ENCODE assay signal across 21 cellular contexts in genomic region chr7:128931186-128931798, GRCh38. TPM values are rescaled to one million over a fixed set of nuclear protein-coding genes. Genes with fewer than 3 reads are reported as not detected.
"Had no signal": no experiment of that assay in that cellular context is flagged by ENCODE, and none has a peak within 500 bp of the region (broad histone marks: within the 10 kb centered on the region; RNA-seq: fewer than 3 reads in every experiment).

No MANE protein-coding gene starts in this region.

- H3K27me3 Mint-ChIP-seq: natural killer cell treated with Interleukin-12 subunit alpha and Interleukin-12 subunit beta and Interleukin-15 and Interleukin-18, amount 100 ng/mL, for 72 hours had no signal

- ATAC-seq: esophagus mucosa; left ventricle myocardium superior; natural killer cell treated with Interleukin-12 subunit alpha and Interleukin-12 subunit beta and Interleukin-15 and Interleukin-18, amount 100 ng/mL, for 72 hours had no signal

- H3K4me3 ChIP-seq: prostate gland, stomach had no signal

- H3K27ac Mint-ChIP-seq: brain; natural killer cell treated with Interleukin-12 subunit alpha and Interleukin-12 subunit beta and Interleukin-15 and Interleukin-18, amount 100 ng/mL, for 72 hours had no signal

- H3K36me3 ChIP-seq: prostate gland, stomach, WERI-Rb-1 had no signal

- H3K9me3 ChIP-seq: prostate gland, stomach had no signal

- H3K4me1 ChIP-seq: prostate gland had no signal

- DNase-seq: activated CD8-positive, alpha-beta memory T cell treated with anti-CD3 and anti-CD28 coated beads, Interleukin-2, amount 50 U/mL, for 48 hours; activated naive CD4-positive, alpha-beta T cell treated with Interleukin-2 at 50 U/mL for 16 hours; activated T-cell treated with anti-CD3 and anti-CD28 coated beads, Interleukin-2, amount 50 U/mL, for 48 hours; anterior cingulate cortex; caudate nucleus; effector memory CD4-positive, alpha-beta T cell; foreskin melanocyte; kidney glomerular epithelial cell; left ventricle myocardium superior; stimulated activated CD4-positive, alpha-beta T cell treated with anti-CD3 and anti-CD28 coated beads, Interleukin-12 subunit alpha, Interleukin-12 subunit beta, amount 100 ng/mL, for 4 hours; stimulated activated CD4-positive, alpha-beta T cell treated with anti-CD3 and anti-CD28 coated beads, Interleukin-4, amount 100 ng/mL, for 4 hours; stomach; T-helper 1 cell; trophoblast cell; WERI-Rb-1 had no signal

- H3K36me3 Mint-ChIP-seq: brain; natural killer cell treated with Interleukin-12 subunit alpha and Interleukin-12 subunit beta and Interleukin-15 and Interleukin-18, amount 100 ng/mL, for 72 hours had no signal

- H3K4me1 Mint-ChIP-seq: brain had no signal

- H3K27ac ChIP-seq: prostate gland, stomach, WERI-Rb-1 had no signal

- H3K9me3 Mint-ChIP-seq: brain; natural killer cell treated with Interleukin-12 subunit alpha and Interleukin-12 subunit beta and Interleukin-15 and Interleukin-18, amount 100 ng/mL, for 72 hours had no signal

- H3K4me3 Mint-ChIP-seq: brain; natural killer cell treated with Interleukin-12 subunit alpha and Interleukin-12 subunit beta and Interleukin-15 and Interleukin-18, amount 100 ng/mL, for 72 hours had no signal

RNA-seq across cellular contexts. Expression of gene KCP, which starts 20.8 kb away (rescaled TPM):
- total RNA-seq: dermis microvascular lymphatic vessel endothelial cell, endothelial cell of umbilical vein had no signal
- polyA plus RNA-seq: endothelial cell of umbilical vein had no signal
